ENCODE assay signal across 15 cellular contexts in genomic region chr11:78299000-78299712, GRCh38.
"Had no signal": no experiment of that assay in that cellular context is flagged by ENCODE, and none has a peak within 500 bp of the region (broad histone marks: within the 10 kb centered on the region; RNA-seq: fewer than 3 reads in every experiment).

No MANE protein-coding gene starts in this region.

- H3K9me3 ChIP-seq: ascending aorta, spleen had no signal

- H3K36me3 ChIP-seq: ascending aorta, spleen had no signal

- H3K4me3 ChIP-seq: ascending aorta, spleen had no signal

- H3K4me3 Mint-ChIP-seq: activated CD8-positive, alpha-beta T cell treated with anti-CD3 and anti-CD28 coated beads for 36 hours; activated naive CD8-positive, alpha-beta T cell treated with anti-CD3 and anti-CD28 coated beads, Interleukin-2, amount 50 U/mL, for 24 hours; mesothelial cell of epicardium; stimulated activated naive B cell treated with anti-CD40 and anti-IgM and Interleukin-4, amounts not matched to agents 10 μg/mL and 1 μg/mL and 100 μg/mL, for 72 hours had no signal

- H3K27me3 Mint-ChIP-seq: activated naive CD8-positive, alpha-beta T cell treated with anti-CD3 and anti-CD28 coated beads, Interleukin-2, amount 50 U/mL, for 24 hours; progenitor cell of endocrine pancreas; stimulated activated naive B cell treated with anti-CD40 and anti-IgM and Interleukin-4, amounts not matched to agents 10 μg/mL and 1 μg/mL and 100 μg/mL, for 72 hours had no signal

- DNase-seq: activated CD4-positive, alpha-beta T cell treated with anti-CD3 and anti-CD28 coated beads for 1 hour; activated CD8-positive, alpha-beta memory T cell treated with anti-CD3 and anti-CD28 coated beads, Interleukin-2, amount 50 U/mL, for 4 hours; activated CD8-positive, alpha-beta T cell treated with anti-CD3 and anti-CD28 coated beads for 36 hours; activated naive CD8-positive, alpha-beta T cell treated with anti-CD3 and anti-CD28 coated beads, Interleukin-2, amount 50 U/mL, for 24 hours; activated T-cell treated with anti-CD3 and anti-CD28 coated beads, Interleukin-2, amount 50 U/mL, for 72 hours; kidney; left ventricle myocardium superior; right cardiac atrium; spleen; stimulated activated CD4-positive, alpha-beta T cell treated with anti-CD3 and anti-CD28 coated beads, Interleukin-2, amount 100 ng/mL, for 24 hours; stimulated activated naive B cell treated with anti-CD40 and anti-IgM and Interleukin-4, amounts not matched to agents 10 μg/mL and 1 μg/mL and 100 μg/mL, for 72 hours; trophoblast cell had no signal

- H3K9me3 Mint-ChIP-seq: activated CD8-positive, alpha-beta T cell treated with anti-CD3 and anti-CD28 coated beads for 36 hours; activated naive CD8-positive, alpha-beta T cell treated with anti-CD3 and anti-CD28 coated beads, Interleukin-2, amount 50 U/mL, for 24 hours had no signal

- H3K27ac ChIP-seq: ascending aorta, spleen had no signal

- H3K27ac Mint-ChIP-seq: activated CD8-positive, alpha-beta T cell treated with anti-CD3 and anti-CD28 coated beads for 36 hours; activated naive CD8-positive, alpha-beta T cell treated with anti-CD3 and anti-CD28 coated beads, Interleukin-2, amount 50 U/mL, for 24 hours; activated T-cell treated with anti-CD3 and anti-CD28 coated beads, Interleukin-2, amount 50 U/mL, for 72 hours; mesothelial cell of epicardium; progenitor cell of endocrine pancreas had no signal

- H3K27me3 ChIP-seq: ascending aorta, spleen had no signal
